ENCODE assay signal across 8 cellular contexts in genomic region chr6:111566873-111567517, GRCh38. TPM values are rescaled to one million over a fixed set of nuclear protein-coding genes. Genes with fewer than 3 reads are reported as not detected.
DNase-seq lines count a peak whose midpoint lies in the region; ATAC-seq and TF ChIP-seq lines count a peak whose summit lies in the region.

No MANE protein-coding gene starts in this region.

- CTCF ChIA-PET in activated CD8-positive, alpha-beta T cell treated with anti-CD3 and anti-CD28 coated beads, Interleukin-2, amount 10 ng/mL, durations not matched to agents 7 days and 5 days (lab: Charles Lee), result interaction anchor here (0.8 to 2.1 kb wide), 6 partner anchors 8 to 308 kb away, joined by 3 to 13 read pairs (median 4); a partner anchor contains a TSS

- H3K4me1 ChIP-seq in BLaER1 (peaks cover 88% of the 10 kb centered on the region), lung (ENCODE audit: control insufficient read depth in 2 of 2, insufficient read depth in 2 of 2, low read length in 2 of 2) (peaks cover 13 to 27% of the 10 kb centered on the region in 2 donors)

- peaks cover 48% of the 10 kb centered on the region for H3K4me1 Mint-ChIP-seq in activated CD8-positive, alpha-beta T cell treated with anti-CD3 and anti-CD28 coated beads, Interleukin-2, amount 10 ng/mL, durations not matched to agents 7 days and 5 days (ENCODE audit: low read depth)

- peaks cover 72% of the 10 kb centered on the region for H3K36me3 Mint-ChIP-seq in activated CD8-positive, alpha-beta T cell treated with anti-CD3 and anti-CD28 coated beads, Interleukin-2, amount 10 ng/mL, durations not matched to agents 7 days and 5 days (ENCODE audit: low read depth)

- H3K4me3 ChIP-seq in BLaER1 (peak overlapping the region; percentile 51), lung (no peak overlapping the region)

- DNase-seq in NCI-H1105 (lab: John Stamatoyannopoulos, UW) (peak; percentile 94), lung (ENCODE audit: low spot score) (no peak), ureter (ENCODE audit: low spot score) (peak; percentile 38), iPS-NIHi11 (ENCODE audit: low spot score) (no peak)
- DNase-seq in activated CD8-positive, alpha-beta T cell treated with anti-CD3 and anti-CD28 coated beads, Interleukin-2, amount 10 ng/mL, durations not matched to agents 7 days and 5 days, result peak; percentile 33

- H4K20me1 ChIP-seq in BLaER1, result no peaks in the 10 kb centered on the region

- H3K27me3 Mint-ChIP-seq in activated CD8-positive, alpha-beta T cell treated with anti-CD3 and anti-CD28 coated beads, Interleukin-2, amount 10 ng/mL, durations not matched to agents 7 days and 5 days (ENCODE audit: low read depth), result no peaks in the 10 kb centered on the region

- H3K27ac Mint-ChIP-seq in activated CD8-positive, alpha-beta T cell treated with anti-CD3 and anti-CD28 coated beads, Interleukin-2, amount 10 ng/mL, durations not matched to agents 7 days and 5 days, result peak overlapping the region; percentile 88

- H3K27me3 ChIP-seq in BLaER1 (no peaks in the 10 kb centered on the region), lung (ENCODE audit: control insufficient read depth, insufficient read depth) (no peaks in the 10 kb centered on the region)

- H3K4me3 Mint-ChIP-seq in activated CD8-positive, alpha-beta T cell treated with anti-CD3 and anti-CD28 coated beads, Interleukin-2, amount 10 ng/mL, durations not matched to agents 7 days and 5 days, result peak overlapping the region; percentile 60

- peak; percentile 67 for ATAC-seq in activated CD8-positive, alpha-beta T cell treated with anti-CD3 and anti-CD28 coated beads, Interleukin-2, amount 10 ng/mL, durations not matched to agents 7 days and 5 days
- ATAC-seq in lung (ENCODE audit: insufficient read depth, low FRiP score), result no peak
- ATAC-seq in HG03469 (IDR thresholded peaks at IDR 0.05; ENCODE audit: unreplicated experiment), result no peak
- ATAC-seq in HG03175 (IDR thresholded peaks at IDR 0.05; ENCODE audit: unreplicated experiment), result no peak

- peak overlapping the region; percentile 79 for H3K9ac ChIP-seq in BLaER1

- H3K9me3 ChIP-seq in BLaER1 (no peaks in the 10 kb centered on the region), lung (ENCODE audit: control insufficient read depth in 2 of 2, insufficient read depth in 1 of 2, low read length in 1 of 2) (no peaks in the 10 kb centered on the region)

- peak overlapping the region; percentile 89 for H3K27ac ChIP-seq in BLaER1
- H3K27ac ChIP-seq in lung (ENCODE audit: low read depth in 1 of 2, low read length in 1 of 2), result peak overlapping the region; percentile 0 to 71

- POLR2A ChIA-PET in activated CD8-positive, alpha-beta T cell treated with anti-CD3 and anti-CD28 coated beads, Interleukin-2, amount 10 ng/mL, durations not matched to agents 7 days and 5 days (lab: Charles Lee), result interaction anchor here (2.2 kb wide), 1 partner anchor 83 kb away, joined by 13 read pairs; the partner anchor contains the start of gene REV3L

- TF ChIP-seq CTCF in lung (IDR thresholded peaks at IDR 0.05; ENCODE audit: control extremely low read depth, extremely low read depth), result no peak

- H3K9me3 Mint-ChIP-seq in activated CD8-positive, alpha-beta T cell treated with anti-CD3 and anti-CD28 coated beads, Interleukin-2, amount 10 ng/mL, durations not matched to agents 7 days and 5 days (ENCODE audit: insufficient read depth), result no peaks in the 10 kb centered on the region

- H3K36me3 ChIP-seq in BLaER1 (peaks cover 86% of the 10 kb centered on the region), lung (ENCODE audit: control insufficient read depth in 2 of 2, insufficient read depth in 2 of 2, low read length in 2 of 2) (peaks cover 0 to 22% of the 10 kb centered on the region in 2 donors)

- H3K4me2 ChIP-seq in BLaER1, result peak overlapping the region; percentile 92

- WGBS in lung, 2 donors, result 7 to 12% methylated on average over 19 of the region's 19 CpGs

RNA-seq across cellular contexts. Expression of gene TRAF3IP2, which starts 38.7 kb away (rescaled TPM):
- total RNA-seq in activated CD8-positive, alpha-beta T cell treated with anti-CD3 and anti-CD28 coated beads, Interleukin-2, amount 10 ng/mL, durations not matched to agents 7 days and 5 days, result 10 to 100 TPM; 22.7 to 24.4 TPM
- total RNA-seq in lung, result 10 to 100 TPM; 33.5 to 42.0 TPM
- 10 to 100 TPM; 32.7 to 42.8 TPM for polyA plus RNA-seq in lung
- 45.3 TPM for total RNA-seq in ureter

Comparison
In these comparisons a context has a peak if more than half of its experiments do, and no peak if none do; other contexts are left out.
1. DNase-seq: peak in NCI-H1105 (single experiment), activated CD8-positive, alpha-beta T cell treated with anti-CD3 and anti-CD28 coated beads, Interleukin-2, amount 10 ng/mL, durations not matched to agents 7 days and 5 days (single experiment) and ureter (single experiment); none in lung (single experiment) and iPS-NIHi11 (single experiment).